22 cellular contexts compared by ENCODE assay signal in genomic region chr2:201759567-201759966, GRCh38. TPM values are rescaled to one million over a fixed set of nuclear protein-coding genes. Genes with fewer than 3 reads are reported as not detected.
"Had no signal": no experiment of that assay in that cellular context is flagged by ENCODE, and none has a peak within 500 bp of the region (broad histone marks: within the 10 kb centered on the region; RNA-seq: fewer than 3 reads in every experiment).

No MANE protein-coding gene starts in this region.

- DNase-seq: activated CD4-positive, alpha-beta memory T cell treated with anti-CD3 and anti-CD28 coated beads for 36 hours; activated CD4-positive, alpha-beta T cell treated with anti-CD3 and anti-CD28 coated beads for 36 hours; activated naive CD4-positive, alpha-beta T cell; activated naive CD8-positive, alpha-beta T cell treated with anti-CD3 and anti-CD28 coated beads, Interleukin-2, amount 10 ng/mL, durations not matched to agents 7 days and 5 days; activated T-cell treated with anti-CD3 and anti-CD28 coated beads for 4 hours; body of pancreas; effector memory CD8-positive, alpha-beta T cell; esophagus squamous epithelium; hippocampal formation; left cardiac atrium; mesenchymal stem cell; mucosa of descending colon; naive B cell; psoas muscle; right cardiac atrium; stimulated activated naive CD8-positive, alpha-beta T cell treated with anti-CD3 and anti-CD28 coated beads, Interleukin-15, Interleukin-2, amounts not matched to agents 100 U/mL and 50 U/mL, for 24 hours; substantia nigra; tibial artery had no signal

- ATAC-seq: activated CD4-positive, alpha-beta T cell treated with anti-CD3 and anti-CD28 coated beads for 36 hours; activated T-helper 17 cell treated with anti-CD3 and anti-CD28 coated beads, Interleukin-2, amount 50 U/mL, for 72 hours; body of pancreas; effector memory CD8-positive, alpha-beta T cell; left cardiac atrium; mucosa of descending colon; psoas muscle; right cardiac atrium; stimulated activated naive CD8-positive, alpha-beta T cell treated with anti-CD3 and anti-CD28 coated beads, Interleukin-15, Interleukin-2, amounts not matched to agents 100 U/mL and 50 U/mL, for 24 hours; WTC11 had no signal

- H3K27ac Mint-ChIP-seq: activated CD4-positive, alpha-beta memory T cell treated with anti-CD3 and anti-CD28 coated beads for 36 hours; activated CD4-positive, alpha-beta T cell treated with anti-CD3 and anti-CD28 coated beads for 36 hours; activated naive CD8-positive, alpha-beta T cell treated with anti-CD3 and anti-CD28 coated beads, Interleukin-2, amount 10 ng/mL, durations not matched to agents 7 days and 5 days; effector memory CD8-positive, alpha-beta T cell; WTC11 had no signal

- H3K4me1 Mint-ChIP-seq: activated CD4-positive, alpha-beta T cell treated with anti-CD3 and anti-CD28 coated beads for 36 hours; activated naive CD8-positive, alpha-beta T cell treated with anti-CD3 and anti-CD28 coated beads, Interleukin-2, amount 10 ng/mL, durations not matched to agents 7 days and 5 days; activated T-helper 17 cell treated with anti-CD3 and anti-CD28 coated beads, Interleukin-2, amount 50 U/mL, for 72 hours; naive B cell; neural crest cell; WTC11 had no signal

- H3K27me3 Mint-ChIP-seq: activated CD4-positive, alpha-beta memory T cell treated with anti-CD3 and anti-CD28 coated beads for 36 hours; activated CD4-positive, alpha-beta T cell treated with anti-CD3 and anti-CD28 coated beads for 36 hours; activated naive CD8-positive, alpha-beta T cell treated with anti-CD3 and anti-CD28 coated beads, Interleukin-2, amount 10 ng/mL, durations not matched to agents 7 days and 5 days; activated T-helper 17 cell treated with anti-CD3 and anti-CD28 coated beads, Interleukin-2, amount 50 U/mL, for 72 hours; effector memory CD8-positive, alpha-beta T cell; naive B cell had no signal

- H3K9me3 Mint-ChIP-seq: activated CD4-positive, alpha-beta memory T cell treated with anti-CD3 and anti-CD28 coated beads for 36 hours; activated naive CD8-positive, alpha-beta T cell treated with anti-CD3 and anti-CD28 coated beads, Interleukin-2, amount 10 ng/mL, durations not matched to agents 7 days and 5 days; activated T-helper 17 cell treated with anti-CD3 and anti-CD28 coated beads, Interleukin-2, amount 50 U/mL, for 72 hours; effector memory CD8-positive, alpha-beta T cell; naive B cell; neural crest cell; WTC11 had no signal

- H3K4me3 Mint-ChIP-seq: activated CD4-positive, alpha-beta memory T cell treated with anti-CD3 and anti-CD28 coated beads for 36 hours; activated CD4-positive, alpha-beta T cell treated with anti-CD3 and anti-CD28 coated beads for 36 hours; activated naive CD8-positive, alpha-beta T cell treated with anti-CD3 and anti-CD28 coated beads, Interleukin-2, amount 10 ng/mL, durations not matched to agents 7 days and 5 days; activated T-helper 17 cell treated with anti-CD3 and anti-CD28 coated beads, Interleukin-2, amount 50 U/mL, for 72 hours; effector memory CD8-positive, alpha-beta T cell; naive B cell; neural crest cell; WTC11 had no signal

RNA-seq across cellular contexts. Expression of gene CDK15, which starts 46.8 kb away (rescaled TPM):
- total RNA-seq: activated CD4-positive, alpha-beta memory T cell treated with anti-CD3 and anti-CD28 coated beads for 36 hours; activated CD4-positive, alpha-beta T cell treated with anti-CD3 and anti-CD28 coated beads for 36 hours; activated naive CD8-positive, alpha-beta T cell treated with anti-CD3 and anti-CD28 coated beads, Interleukin-2, amount 10 ng/mL, durations not matched to agents 7 days and 5 days; activated T-helper 17 cell treated with anti-CD3 and anti-CD28 coated beads, Interleukin-2, amount 50 U/mL, for 72 hours; dermis microvascular lymphatic vessel endothelial cell; neural crest cell; WTC11 had no signal
